ENCODE assay signal across 8 cellular contexts in the genomic region with DNA sequence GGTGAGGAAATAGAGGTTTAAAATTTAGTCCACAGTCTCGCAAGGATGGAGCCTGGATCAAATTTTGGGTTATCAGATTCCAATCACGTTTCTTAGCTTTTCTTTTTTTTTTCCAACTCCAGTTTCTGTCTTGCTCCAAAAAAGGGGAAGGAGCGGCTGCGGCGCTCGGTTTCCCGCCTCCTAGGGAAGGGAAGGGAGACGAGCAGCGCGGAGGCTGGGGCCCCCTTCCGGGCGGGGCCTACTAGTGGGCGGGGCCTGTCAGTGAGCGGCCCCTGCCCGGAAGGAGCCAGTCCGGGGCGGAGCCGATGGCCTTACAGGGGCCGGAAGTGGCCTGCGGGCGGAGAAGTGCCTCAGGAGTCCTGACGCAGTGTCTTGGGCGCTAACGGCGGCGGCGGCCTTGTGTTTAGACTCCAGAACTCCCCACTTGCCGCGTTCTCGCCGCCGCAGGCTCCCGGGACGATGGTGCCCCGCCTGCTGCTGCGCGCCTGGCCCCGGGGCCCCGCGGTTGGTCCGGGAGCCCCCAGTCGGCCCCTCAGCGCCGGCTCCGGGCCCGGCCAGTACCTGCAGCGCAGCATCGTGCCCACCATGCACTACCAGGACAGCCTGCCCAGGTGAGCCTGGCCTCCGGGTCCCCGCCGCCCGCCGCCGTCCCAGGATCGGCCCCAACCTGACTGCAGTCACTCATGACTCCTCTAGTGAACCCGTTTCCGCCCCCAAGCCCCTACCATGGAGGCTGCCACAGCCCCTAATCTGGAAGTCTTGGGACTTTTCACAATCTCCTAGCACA. TPM values are rescaled to one million over a fixed set of nuclear protein-coding genes. Genes with fewer than 3 reads are reported as not detected.
DNase-seq lines count a peak whose midpoint lies in the region; ATAC-seq and TF ChIP-seq lines count a peak whose summit lies in the region.

TSS of gene CPT2 (plus strand) at position 340 of the 787 bp plus-strand sequence. CDS start at position 460, 120 bp downstream.

- ATAC-seq in GM19035 (IDR thresholded peaks at IDR 0.05; ENCODE audit: unreplicated experiment) (peak; percentile 99), HG03342 (IDR thresholded peaks at IDR 0.05; ENCODE audit: unreplicated experiment) (peak; percentile 99)

- H3K4me1 ChIP-seq in spleen, result peaks cover 16 to 53% (median 31%) of the 10 kb centered on the region in 6 donors

- DNase-seq in AG09319 (ENCODE audit: extremely low read depth, low read depth) (peak; percentile 83), NCI-H446 treated with DMSO at 0.1 percent for 48 hours (lab: John Stamatoyannopoulos, UW) (peak; percentile 84), inferior parietal cortex (ENCODE audit: extremely low spot score) (peak; percentile 92), spleen (peak; percentile 99)
- DNase-seq in activated CD4-positive, CD25-positive, alpha-beta regulatory T cell treated with anti-CD3 and anti-CD28 coated beads, Interleukin-2, amount 50 U/mL, for 16 hours (ENCODE audit: low read depth, low spot score), result peak; percentile 82
- peak; percentile 91 for DNase-seq in central memory CD4-positive, alpha-beta T cell

- H3K4me3 ChIP-seq in spleen, result peak within 1 kb of the TSS; percentile 72 to 93 (median 77)

- peak in 2 of 3 donors; percentile 52 to 69 for TF ChIP-seq POLR2A in spleen (IDR thresholded peaks at IDR 0.05)

- WGBS in spleen, 5 donors, result 0 to 1% (median 0%) methylated on average over 37 to 57 of the region's 57 CpGs

- no peaks in the 10 kb centered on the region for H3K9me3 ChIP-seq in spleen

- H3K27me3 ChIP-seq in spleen (replicated peaks in 1 of 7), result no peaks in the 10 kb centered on the region

- H3K27ac ChIP-seq in spleen, result peak within 1 kb of the TSS; percentile 97 to 100 (median 99)

- peaks cover 3 to 12% (median 10%) of the 10 kb centered on the region in 6 donors for H3K36me3 ChIP-seq in spleen

- TF ChIP-seq CTCF in AG09319 (IDR thresholded peaks at IDR 0.05; ENCODE audit: low read depth, low read length) (no peak; the same call in 1 of the 2 replicates), spleen (IDR thresholded peaks at IDR 0.05 in 8 of 11, conservative IDR thresholded peaks at IDR 0.05 in 3 of 11) (peak in 7 of 11 experiments; percentile 27 to 51 (median 43))

- intact Hi-C loops in spleen (cut with DNase I; ENCODE audit: low total_unique reads), result no loop called here

RNA-seq across cellular contexts. Expression of gene CPT2, which starts in this region (rescaled TPM):
- total RNA-seq in spleen, result 10 to 100 TPM; 14.1 to 30.9 (median 20.9) TPM
- polyA plus RNA-seq in spleen, result 10 to 100 TPM in 1 of 3 donors, 1 to 10 TPM in 2; 7.1 to 11.3 (median 8.1) TPM

Comparison
In these comparisons a context has a peak if more than half of its experiments do, and no peak if none do; other contexts are left out.
1. Peak in every context shown above with its lines: DNase-seq, ATAC-seq, H3K4me3 ChIP-seq and H3K27ac ChIP-seq.